In genomic region chr18:54712315-54712714, GRCh38 we compare ENCODE assay signal across 14 cellular contexts.
DNase-seq lines count a peak whose midpoint lies in the region; ATAC-seq and TF ChIP-seq lines count a peak whose summit lies in the region.
"Had no signal": no experiment of that assay in that cellular context is flagged by ENCODE, and none has a peak within 500 bp of the region (broad histone marks: within the 10 kb centered on the region; RNA-seq: fewer than 3 reads in every experiment).

No MANE protein-coding gene starts in this region.

- H3K4me3 ChIP-seq in AG04449 (ENCODE audit: low read depth, low read length) (no peak overlapping the region), hepatocyte (no peak overlapping the region), spleen (no peak overlapping the region)
- H3K4me3 ChIP-seq: heart right ventricle had no signal

- H3K9me2 ChIP-seq in hepatocyte (replicated peaks; ENCODE audit: insufficient read depth): no peaks in the 10 kb centered on the region

- no peak overlapping the region for H2AFZ ChIP-seq in hepatocyte

- TF ChIP-seq POLR2A in spleen (IDR thresholded peaks at IDR 0.05): no peak

- H3K9me3 Mint-ChIP-seq in activated naive CD4-positive, alpha-beta T cell treated with anti-CD3 and anti-CD28 coated beads, Interleukin-2, amount 50 U/mL, for 72 hours: no peaks in the 10 kb centered on the region

- TF ChIP-seq CTCF in AG04449 (IDR thresholded peaks at IDR 0.05; ENCODE audit: insufficient read depth, low read length, missing control alignments) (no peak), hepatocyte (IDR thresholded peaks at IDR 0.05; ENCODE audit: poor library complexity) (no peak), spleen (IDR thresholded peaks at IDR 0.05 in 8 of 11, conservative IDR thresholded peaks at IDR 0.05 in 3 of 11) (no peak)

- 61% methylated on average over 2 of the region's 2 CpGs for WGBS in hepatocyte (ENCODE audit: low lambda C conversion rate, missing lambda C conversion rate)
- 42 to 72% (median 59%) methylated on average over 2 of the region's 2 CpGs for WGBS in spleen, 5 donors

- H3K27ac ChIP-seq in hepatocyte: no peak overlapping the region
- no peak overlapping the region for H3K27ac ChIP-seq in spleen
- H3K27ac ChIP-seq: heart right ventricle had no signal

- H3K79me2 ChIP-seq in hepatocyte: no peaks in the 10 kb centered on the region

- H3K27ac Mint-ChIP-seq in activated naive CD4-positive, alpha-beta T cell treated with anti-CD3 and anti-CD28 coated beads, Interleukin-2, amount 50 U/mL, for 72 hours: no peak overlapping the region

- H3K9me3 ChIP-seq in hepatocyte (ENCODE audit: low read depth) (no peaks in the 10 kb centered on the region), spleen (peaks cover 0 to 7% (median 0%) of the 10 kb centered on the region in 8 donors)

- no peak overlapping the region for H3K4me2 ChIP-seq in hepatocyte

- H3K36me3 ChIP-seq in hepatocyte (replicated peaks; ENCODE audit: insufficient read depth, low read depth) (no peaks in the 10 kb centered on the region), spleen (no peaks in the 10 kb centered on the region)
- H3K36me3 ChIP-seq: heart right ventricle had no signal

- H3K36me3 Mint-ChIP-seq in activated naive CD4-positive, alpha-beta T cell treated with anti-CD3 and anti-CD28 coated beads, Interleukin-2, amount 50 U/mL, for 72 hours: no peaks in the 10 kb centered on the region

- intact Hi-C loops in spleen (cut with DNase I; ENCODE audit: low total_unique reads): no loop called here

- CTCF ChIA-PET in AG04449 (lab: Yijun Ruan, JAX): interaction anchor here (1.3 to 1.7 kb wide), 2 partner anchors 41 to 271 kb away, joined by 3 to 5 read pairs; no protein-coding TSS in a partner anchor

- peak; percentile 63 to 83 for ATAC-seq in activated naive CD4-positive, alpha-beta T cell treated with anti-CD3 and anti-CD28 coated beads, Interleukin-2, amount 50 U/mL, for 72 hours
- no peak for ATAC-seq in GM18873 (IDR thresholded peaks at IDR 0.05; ENCODE audit: low FRiP score, unreplicated experiment)
- ATAC-seq: activated CD8-positive, alpha-beta memory T cell treated with anti-CD3 and anti-CD28 coated beads, Interleukin-2, amount 10 ng/mL, durations not matched to agents 7 days and 5 days; heart right ventricle had no signal

- no peaks in the 10 kb centered on the region for H3K27me3 ChIP-seq in hepatocyte
- H3K27me3 ChIP-seq in spleen (replicated peaks in 1 of 7): peaks cover 0 to 9% (median 0%) of the 10 kb centered on the region in 7 donors

- H3K4me1 ChIP-seq in hepatocyte (ENCODE audit: insufficient read depth) (no peaks in the 10 kb centered on the region), spleen (peaks cover 0 to 2% (median 0%) of the 10 kb centered on the region in 6 donors)

- no peaks in the 10 kb centered on the region for H4K20me1 ChIP-seq in hepatocyte (ENCODE audit: insufficient read depth, poor library complexity, severe bottlenecking)

- DNase-seq in AG04449 (ENCODE audit: low read depth, low spot score) (peak; percentile 40), HCEC 1CT (peak; percentile 87), foreskin melanocyte (peak; percentile 52), hepatocyte (ENCODE audit: low spot score) (no peak), SHP77 treated with DMSO at 0.1 percent for 48 hours (lab: John Stamatoyannopoulos, UW) (no peak), spleen (no peak)
- no peak for DNase-seq in activated naive CD4-positive, alpha-beta T cell treated with anti-CD3 and anti-CD28 coated beads, Interleukin-2, amount 50 U/mL, for 72 hours (ENCODE audit: low spot score in 2 of 2)
- DNase-seq: activated CD8-positive, alpha-beta memory T cell treated with anti-CD3 and anti-CD28 coated beads, Interleukin-2, amount 10 ng/mL, durations not matched to agents 7 days and 5 days; Calu3; cerebellar nuclear complex; heart right ventricle; NCI-H510A; substantia nigra had no signal

- POLR2A ChIA-PET in AG04449 (lab: Yijun Ruan, JAX): no interaction called here

Comparison
In these comparisons a context has a peak if more than half of its experiments do, and no peak if none do; other contexts are left out.
1. DNase-seq: peak in AG04449 (single experiment), HCEC 1CT (single experiment) and foreskin melanocyte (single experiment); none in activated naive CD4-positive, alpha-beta T cell treated with anti-CD3 and anti-CD28 coated beads, Interleukin-2, amount 50 U/mL, for 72 hours (0 of 2), hepatocyte (single experiment), SHP77 treated with DMSO at 0.1 percent for 48 hours (single experiment) and spleen (single experiment).